ENCODE assay signal across 27 cellular contexts in the genomic region with DNA sequence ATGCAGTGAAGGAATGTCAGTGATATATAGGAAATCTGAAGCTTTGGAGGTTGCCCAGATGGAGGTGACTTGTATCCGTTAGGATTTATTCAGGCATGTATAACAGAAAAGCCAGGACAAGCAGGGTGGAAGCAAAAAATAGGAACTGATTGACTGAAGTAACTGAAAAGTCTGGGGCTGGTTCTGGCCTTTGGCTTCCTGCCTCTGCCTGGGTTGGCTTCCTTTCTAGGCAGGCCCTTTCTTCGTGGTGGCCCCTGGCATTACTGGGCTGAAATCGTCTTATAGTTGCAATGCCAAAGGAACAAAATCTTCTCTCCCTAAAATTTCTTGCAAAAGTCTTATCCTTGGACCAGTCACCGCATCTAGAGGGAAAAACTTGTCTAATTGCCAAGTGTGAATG.
DNase-seq lines count a peak whose midpoint lies in the region; ATAC-seq, FAIRE-seq and TF ChIP-seq lines count a peak whose summit lies in the region.
"Had no signal": no experiment of that assay in that cellular context is flagged by ENCODE, and none has a peak within 500 bp of the region (broad histone marks: within the 10 kb centered on the region; RNA-seq: fewer than 3 reads in every experiment).

No MANE protein-coding gene starts in this region.

- H2BK5ac ChIP-seq in H1 (ENCODE audit: low read depth, low read length): no peak overlapping the region

- no peaks in the 10 kb centered on the region for H3K9me2 ChIP-seq in neural cell (ENCODE audit: insufficient read depth, low read length)

- no peak overlapping the region for H3K23ac ChIP-seq in H1 (ENCODE audit: insufficient read length)

- TF ChIP-seq CTCF in H1 (IDR thresholded peaks at IDR 0.05; ENCODE audit: control extremely low read depth in 1 of 3, insufficient read depth in 1 of 3, low read depth in 1 of 3, low read length in 3 of 3) (no peak), neural cell (IDR thresholded peaks at IDR 0.05; ENCODE audit: poor library complexity, severe bottlenecking) (no peak)

- H3K14ac ChIP-seq in H1 (ENCODE audit: insufficient read length): no peak overlapping the region

- H4K91ac ChIP-seq in H1 (replicated peaks; ENCODE audit: insufficient read length, low read length): no peak overlapping the region

- H4K5ac ChIP-seq in H1 (ENCODE audit: insufficient read length, low read depth, low read length): no peak overlapping the region

- H2AK5ac ChIP-seq in H1 (ENCODE audit: low read depth, low read length): no peak overlapping the region

- no peaks in the 10 kb centered on the region for H3K9me3 ChIP-seq in H1 (ENCODE audit: insufficient read depth in 2 of 2, low read depth in 1 of 2, low read length in 1 of 2)
- H3K9me3 ChIP-seq in neural cell (ENCODE audit: low read length): peaks cover 3% of the 10 kb centered on the region

- no peak overlapping the region; the same call in 1 of the 2 replicates for H3K18ac ChIP-seq in H1 (ENCODE audit: extremely low read depth, low read length)

- DNase-seq in left ventricle myocardium superior: no peak
- DNase-seq in Right ventricle myocardium superior: no peak
- no peak for DNase-seq in H1 (ENCODE audit: low read depth in 1 of 2, low spot score in 2 of 2)
- no peak for DNase-seq in COLO829 (ENCODE audit: low spot score)
- DNase-seq in DMS53 (lab: John Stamatoyannopoulos, UW): no peak
- no peak for DNase-seq in NCI-H2227 treated with DMSO at 0.1 percent for 48 hours (lab: John Stamatoyannopoulos, UW)
- DNase-seq: activated CD4-positive, alpha-beta memory T cell treated with anti-CD3 and anti-CD28 coated beads, Interleukin-2, amount 10 ng/mL, durations not matched to agents 7 days and 5 days; activated CD4-positive, alpha-beta T cell treated with anti-CD3 and anti-CD28 coated beads for 1 hour; activated CD8-positive, alpha-beta memory T cell treated with anti-CD3 and anti-CD28 coated beads, Interleukin-2, amount 50 U/mL, for 4 hours; activated naive CD4-positive, alpha-beta T cell; activated naive CD8-positive, alpha-beta T cell treated with anti-CD3 and anti-CD28 coated beads, Interleukin-2, amount 50 U/mL, for 24 hours; CD4-positive, CD25-positive, alpha-beta regulatory T cell; central memory CD4-positive, alpha-beta T cell; cortex of kidney; effector memory CD8-positive, alpha-beta T cell; left ventricle myocardium inferior; NCI-H1694; NCI-H524; occipital lobe; OCI-M1; stimulated activated CD4-positive, alpha-beta T cell treated with anti-CD3 and anti-CD28 coated beads, Interleukin-4, amount 100 ng/mL, for 4 hours; T-helper 2 cell had no signal

- intact Hi-C loops in left ventricle myocardium superior (cut with micrococcal nuclease): no loop called here
- intact Hi-C loops in Right ventricle myocardium superior (cut with DNase I): no loop called here

- H3K27ac ChIP-seq in H1 (ENCODE audit: low read depth, low read length) (no peak overlapping the region; the same call in 1 of the 2 replicates), neural cell (ENCODE audit: low read length) (peak overlapping the region; percentile 93)
- H3K27ac ChIP-seq: left ventricle myocardium inferior had no signal

- H3K4me3 ChIP-seq in H1 (ENCODE audit: extremely low read depth in 1 of 4, insufficient read depth in 2 of 4, low read depth in 3 of 4, low read length in 4 of 4) (peak overlapping the region in 1 of 4 experiments; percentile 34; a peak in 1 of 8 replicates), neural cell (ENCODE audit: low read length) (no peak overlapping the region)
- H3K4me3 ChIP-seq: left ventricle myocardium inferior had no signal

- no peak overlapping the region for H2BK20ac ChIP-seq in H1 (ENCODE audit: low read length)

- no peaks in the 10 kb centered on the region; the same call in 1 of the 2 replicates for H3K79me1 ChIP-seq in H1 (ENCODE audit: low read depth, low read length)

- no peaks in the 10 kb centered on the region for H3K27me3 ChIP-seq in H1 (replicated peaks in 1 of 4; ENCODE audit: control insufficient read depth in 3 of 4, extremely low read depth in 1 of 4, insufficient read depth in 3 of 4, low read length in 3 of 4)
- H3K27me3 ChIP-seq in neural cell (ENCODE audit: insufficient read depth, low read depth, low read length): no peaks in the 10 kb centered on the region

- H3K79me2 ChIP-seq in H1 (ENCODE audit: control insufficient read depth in 1 of 2, insufficient read depth in 2 of 2, low read length in 2 of 2): peaks cover 3 to 74% of the 10 kb centered on the region in 2 experiments; a peak in 3 of 4 replicates
- no peaks in the 10 kb centered on the region for H3K79me2 ChIP-seq in neural cell (replicated peaks; ENCODE audit: insufficient read depth, low read length)

- H3K23me2 ChIP-seq in H1 (ENCODE audit: low read depth, low read length): peaks cover 2% of the 10 kb centered on the region; the same call in 1 of the 2 replicates

- no peak overlapping the region for H4K8ac ChIP-seq in H1 (ENCODE audit: extremely low read depth, insufficient read depth, low read length)

- H2AFZ ChIP-seq in H1 (ENCODE audit: low read length): no peak overlapping the region
- no peak overlapping the region for H2AFZ ChIP-seq in neural cell (ENCODE audit: low read depth, low read length)

- H3K56ac ChIP-seq in H1 (replicated peaks; ENCODE audit: insufficient read length, low read depth, low read length): no peak overlapping the region

- CTCF ChIA-PET in H1 (lab: Charles Lee; ENCODE audit: partially characterized antibody): interaction anchor here (1.2 to 4.6 kb wide), 4 partner anchors 12 to 240 kb away, joined by 3 to 38 read pairs (median 4); no protein-coding TSS in a partner anchor

- H3K4me2 ChIP-seq in H1 (ENCODE audit: insufficient read depth in 1 of 2, low read depth in 2 of 2, low read length in 2 of 2) (0 out of 4 replicates have a peak overlapping the region, but pooled peaks of 1 of the 2 experiments have one; percentile 6), neural cell (ENCODE audit: low read length) (no peak overlapping the region)

- H3K4ac ChIP-seq in H1 (replicated peaks; ENCODE audit: insufficient read length, low read depth, low read length): no peak overlapping the region

- no peak for FAIRE-seq in H1 (lab: Jason Lieb, UNC)
- FAIRE-seq: D721Med, keratinocyte had no signal

- no peak overlapping the region for H2BK120ac ChIP-seq in H1 (replicated peaks; ENCODE audit: low read depth, low read length)

- POLR2A ChIA-PET in H1 (lab: Charles Lee; ENCODE audit: partially characterized antibody): no interaction called here

- 73% methylated on average over 4 of the region's 4 CpGs; no CpG with 5 or more reads in 1 of the 2 experiments for WGBS in H1 (ENCODE audit: extremely low coverage in 1 of 2, insufficient coverage in 1 of 2, insufficient read length in 1 of 2, insufficient replicate concordance in 2 of 2, low coverage in 1 of 2, low lambda C conversion rate in 2 of 2, missing lambda C conversion rate in 1 of 2), 2 experiments

- ATAC-seq in left ventricle myocardium superior (peak; percentile 14), Right ventricle myocardium superior (ENCODE audit: poor library complexity) (no peak), GM19328 (IDR thresholded peaks at IDR 0.05; ENCODE audit: unreplicated experiment) (no peak)
- ATAC-seq: activated naive CD8-positive, alpha-beta T cell treated with anti-CD3 and anti-CD28 coated beads, Interleukin-2, amount 50 U/mL, for 24 hours; effector memory CD8-positive, alpha-beta T cell; stimulated activated effector memory CD8-positive, alpha-beta T cell treated with anti-CD3 and anti-CD28 coated beads, Interleukin-12 subunit alpha, Interleukin-12 subunit beta, amount 100 ng/mL, for 72 hours had no signal

- TF ChIP-seq EP300 in H1 (IDR thresholded peaks at IDR 0.05; ENCODE audit: borderline replicate concordance in 1 of 2, low read depth in 2 of 2, low read length in 2 of 2) (no peak), neural cell (conservative IDR thresholded peaks at IDR 0.05; ENCODE audit: poor library complexity, severe bottlenecking) (no peak)

- TF ChIP-seq POLR2A in H1 (IDR thresholded peaks at IDR 0.05; ENCODE audit: control extremely low read depth in 1 of 2, low read depth in 2 of 2, low read length in 2 of 2): no peak

- H3K9ac ChIP-seq in H1 (replicated peaks in 1 of 4; ENCODE audit: extremely low read depth in 1 of 4, low read depth in 3 of 4, low read length in 3 of 4) (no peak overlapping the region), neural cell (ENCODE audit: low read length) (peak overlapping the region; percentile 15)

- TF ChIP-seq RAD21 in H1 (IDR thresholded peaks at IDR 0.05 in 1 of 2, conservative IDR thresholded peaks at IDR 0.05 in 1 of 2; ENCODE audit: low read depth in 2 of 2, low read length in 2 of 2): no peak
- TF ChIP-seq RAD21 in neural cell (conservative IDR thresholded peaks at IDR 0.05): no peak

- peak overlapping the region; percentile 11; the same call in 1 of the 2 replicates for H2BK12ac ChIP-seq in H1 (ENCODE audit: low read depth, low read length)

- peaks cover 7% of the 10 kb centered on the region for H3F3A ChIP-seq in neural cell (ENCODE audit: insufficient read depth, low read length, poor library complexity, severe bottlenecking)

- H2BK15ac ChIP-seq in H1 (ENCODE audit: low read length): no peak overlapping the region

- H3K36me3 ChIP-seq in H1 (ENCODE audit: control insufficient read depth in 2 of 4, insufficient read depth in 4 of 4, low read length in 3 of 4) (no peaks in the 10 kb centered on the region), neural cell (ENCODE audit: insufficient read depth, low read length) (no peaks in the 10 kb centered on the region)
- H3K36me3 ChIP-seq: left ventricle myocardium inferior had no signal

- peaks cover 9 to 47% (median 27%) of the 10 kb centered on the region in 4 experiments for H3K4me1 ChIP-seq in H1 (replicated peaks in 1 of 4; ENCODE audit: control insufficient read depth in 3 of 4, insufficient read depth in 4 of 4, low read length in 3 of 4)

- peaks cover 1 to 3% of the 10 kb centered on the region in 2 experiments for H4K20me1 ChIP-seq in H1 (replicated peaks in 1 of 2; ENCODE audit: control insufficient read depth in 1 of 2, insufficient read depth in 2 of 2, low read length in 2 of 2)
- H4K20me1 ChIP-seq in neural cell (ENCODE audit: insufficient read depth): no peaks in the 10 kb centered on the region

TF ChIP-seq in H1, 55 proteins besides CTCF, POLR2A, EP300 and RAD21:
- TF ChIP-seq GABPA (IDR thresholded peaks at IDR 0.05; ENCODE audit: borderline replicate concordance, insufficient read depth, low read length): no peak

TF ChIP-seq in neural cell, 6 proteins besides CTCF, POLR2A, EP300 and RAD21 (continues in another document):
- no peak for TF ChIP-seq EZH2 (IDR thresholded peaks at IDR 0.05; ENCODE audit: borderline replicate concordance, insufficient read depth, low read length, poor library complexity, severe bottlenecking)
- TF ChIP-seq MXI1 (conservative IDR thresholded peaks at IDR 0.05; ENCODE audit: poor library complexity, severe bottlenecking): no peak
- TF ChIP-seq POLR2AphosphoS5 (IDR thresholded peaks at IDR 0.05): no peak
- TF ChIP-seq SMC3 (conservative IDR thresholded peaks at IDR 0.05; ENCODE audit: poor library complexity): no peak
- TF ChIP-seq TAF1 (IDR thresholded peaks at IDR 0.05; ENCODE audit: low read depth): no peak
